ENCODE assay signal across 1 cellular context in genomic region chr19:49497047-49497789, GRCh38.
TF ChIP-seq lines count a peak whose summit lies in the region.

No MANE protein-coding gene starts in this region.

TF ChIP-seq in K562, 482 proteins besides CTCF, POLR2A, EP300 and RAD21 (continued from another document and continues in another):
- TF ChIP-seq YY1 (IDR thresholded peaks at IDR 0.05; ENCODE audit: borderline replicate concordance in 1 of 3, control insufficient read depth in 1 of 3, extremely low read depth in 1 of 3, insufficient read depth in 3 of 3, insufficient read length in 1 of 3, insufficient replicate concordance in 2 of 3, low read depth in 1 of 3, low read length in 2 of 3) (peak in 1 of 3 experiments; percentile 60), HNRNPH1 (optimal IDR thresholded peaks at IDR 0.05; ENCODE audit: low read depth, low read length) (no peak), CBX2 (IDR thresholded peaks at IDR 0.05; ENCODE audit: insufficient read depth, low read length, poor library complexity, severe bottlenecking) (no peak), ZNF41 (CRISPR knock-in tag; conservative IDR thresholded peaks at IDR 0.05) (no peak), ZNF444 (CRISPR knock-in tag; IDR thresholded peaks at IDR 0.05) (no peak), TAF1 (IDR thresholded peaks at IDR 0.05; ENCODE audit: control insufficient read depth, extremely low read depth, insufficient read depth, low read length, severe bottlenecking) (peak; percentile 12), FOS (IDR thresholded peaks at IDR 0.05; ENCODE audit: extremely low read depth, insufficient read length) (no peak), ZNF274 (IDR thresholded peaks at IDR 0.05; ENCODE audit: borderline replicate concordance, low read depth, low read length) (no peak), SPI1 (IDR thresholded peaks at IDR 0.05; ENCODE audit: borderline replicate concordance, low read depth, low read length) (peak; percentile 80), THRA (IDR thresholded peaks at IDR 0.05) (no peak), SAFB (IDR thresholded peaks at IDR 0.05; ENCODE audit: borderline replicate concordance, low read depth, low read length) (no peak), NCOA6 (IDR thresholded peaks at IDR 0.05) (no peak), HCFC1 (IDR thresholded peaks at IDR 0.05; ENCODE audit: low read depth, low read length) (peak; percentile 90), E2F6 (IDR thresholded peaks at IDR 0.05; ENCODE audit: borderline replicate concordance in 1 of 2, extremely low read depth in 1 of 2, insufficient read depth in 1 of 2, insufficient read length in 1 of 2, low read depth in 1 of 2, low read length in 1 of 2, poor library complexity in 1 of 2, severe bottlenecking in 1 of 2) (peak in 1 of 2 experiments; percentile 35), NELFE (IDR thresholded peaks at IDR 0.05; ENCODE audit: insufficient read depth, insufficient read length) (no peak), THRB (CRISPR knock-in tag; conservative IDR thresholded peaks at IDR 0.05) (no peak), ZFP30 (CRISPR knock-in tag; IDR thresholded peaks at IDR 0.05; ENCODE audit: borderline replicate concordance) (no peak), NCOA1 (IDR thresholded peaks at IDR 0.05; ENCODE audit: low read depth) (0 out of 2 replicates have a peak, but pooled peaks have one; percentile 29), ARID2 (IDR thresholded peaks at IDR 0.05) (no peak), HMGN3 (IDR thresholded peaks at IDR 0.05; ENCODE audit: borderline replicate concordance, extremely low read depth, insufficient read length, low read depth, low read length) (no peak), GTF2B (IDR thresholded peaks at IDR 0.05; ENCODE audit: extremely low read depth, insufficient read length) (no peak), SRSF1 (IDR thresholded peaks at IDR 0.05; ENCODE audit: low read depth, low read length) (no peak), PURB (CRISPR knock-in tag; IDR thresholded peaks at IDR 0.05; ENCODE audit: low read depth) (no peak), SIRT6 (IDR thresholded peaks at IDR 0.05; ENCODE audit: low read depth, low read length) (peak; percentile 14), FOXM1 (IDR thresholded peaks at IDR 0.05; ENCODE audit: low read depth) (no peak), FOXM1 (CRISPR knock-in tag; IDR thresholded peaks at IDR 0.05; ENCODE audit: low read depth) (no peak), HEY1 (CRISPR knock-in tag; IDR thresholded peaks at IDR 0.05; ENCODE audit: borderline replicate concordance) (no peak), STAT5B (CRISPR knock-in tag; IDR thresholded peaks at IDR 0.05) (no peak), ZC3H8 (IDR thresholded peaks at IDR 0.05) (no peak), ZNF324 (CRISPR knock-in tag; IDR thresholded peaks at IDR 0.05) (no peak), ZBTB7A (IDR thresholded peaks at IDR 0.05; ENCODE audit: borderline replicate concordance, control insufficient read depth, low read depth, low read length) (no peak), GATAD2A (IDR thresholded peaks at IDR 0.05) (no peak)
- TF ChIP-seq, protein P1, sequence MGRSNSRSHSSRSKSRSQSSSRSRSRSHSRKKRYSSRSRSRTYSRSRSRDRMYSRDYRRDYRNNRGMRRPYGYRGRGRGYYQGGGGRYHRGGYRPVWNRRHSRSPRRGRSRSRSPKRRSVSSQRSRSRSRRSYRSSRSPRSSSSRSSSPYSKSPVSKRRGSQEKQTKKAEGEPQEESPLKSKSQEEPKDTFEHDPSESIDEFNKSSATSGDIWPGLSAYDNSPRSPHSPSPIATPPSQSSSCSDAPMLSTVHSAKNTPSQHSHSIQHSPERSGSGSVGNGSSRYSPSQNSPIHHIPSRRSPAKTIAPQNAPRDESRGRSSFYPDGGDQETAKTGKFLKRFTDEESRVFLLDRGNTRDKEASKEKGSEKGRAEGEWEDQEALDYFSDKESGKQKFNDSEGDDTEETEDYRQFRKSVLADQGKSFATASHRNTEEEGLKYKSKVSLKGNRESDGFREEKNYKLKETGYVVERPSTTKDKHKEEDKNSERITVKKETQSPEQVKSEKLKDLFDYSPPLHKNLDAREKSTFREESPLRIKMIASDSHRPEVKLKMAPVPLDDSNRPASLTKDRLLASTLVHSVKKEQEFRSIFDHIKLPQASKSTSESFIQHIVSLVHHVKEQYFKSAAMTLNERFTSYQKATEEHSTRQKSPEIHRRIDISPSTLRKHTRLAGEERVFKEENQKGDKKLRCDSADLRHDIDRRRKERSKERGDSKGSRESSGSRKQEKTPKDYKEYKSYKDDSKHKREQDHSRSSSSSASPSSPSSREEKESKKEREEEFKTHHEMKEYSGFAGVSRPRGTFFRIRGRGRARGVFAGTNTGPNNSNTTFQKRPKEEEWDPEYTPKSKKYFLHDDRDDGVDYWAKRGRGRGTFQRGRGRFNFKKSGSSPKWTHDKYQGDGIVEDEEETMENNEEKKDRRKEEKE (IDR thresholded peaks at IDR 0.05; ENCODE audit: borderline replicate concordance in 1 of 2, control insufficient read depth in 1 of 2, low read depth in 2 of 2, low read length in 1 of 2): no peak
- TF ChIP-seq, protein P2, sequence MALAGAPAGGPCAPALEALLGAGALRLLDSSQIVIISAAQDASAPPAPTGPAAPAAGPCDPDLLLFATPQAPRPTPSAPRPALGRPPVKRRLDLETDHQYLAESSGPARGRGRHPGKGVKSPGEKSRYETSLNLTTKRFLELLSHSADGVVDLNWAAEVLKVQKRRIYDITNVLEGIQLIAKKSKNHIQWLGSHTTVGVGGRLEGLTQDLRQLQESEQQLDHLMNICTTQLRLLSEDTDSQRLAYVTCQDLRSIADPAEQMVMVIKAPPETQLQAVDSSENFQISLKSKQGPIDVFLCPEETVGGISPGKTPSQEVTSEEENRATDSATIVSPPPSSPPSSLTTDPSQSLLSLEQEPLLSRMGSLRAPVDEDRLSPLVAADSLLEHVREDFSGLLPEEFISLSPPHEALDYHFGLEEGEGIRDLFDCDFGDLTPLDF (CRISPR knock-in tag; IDR thresholded peaks at IDR 0.05): peak; percentile 37; the same call in 1 of the 2 replicates
- TF ChIP-seq, protein P3, sequence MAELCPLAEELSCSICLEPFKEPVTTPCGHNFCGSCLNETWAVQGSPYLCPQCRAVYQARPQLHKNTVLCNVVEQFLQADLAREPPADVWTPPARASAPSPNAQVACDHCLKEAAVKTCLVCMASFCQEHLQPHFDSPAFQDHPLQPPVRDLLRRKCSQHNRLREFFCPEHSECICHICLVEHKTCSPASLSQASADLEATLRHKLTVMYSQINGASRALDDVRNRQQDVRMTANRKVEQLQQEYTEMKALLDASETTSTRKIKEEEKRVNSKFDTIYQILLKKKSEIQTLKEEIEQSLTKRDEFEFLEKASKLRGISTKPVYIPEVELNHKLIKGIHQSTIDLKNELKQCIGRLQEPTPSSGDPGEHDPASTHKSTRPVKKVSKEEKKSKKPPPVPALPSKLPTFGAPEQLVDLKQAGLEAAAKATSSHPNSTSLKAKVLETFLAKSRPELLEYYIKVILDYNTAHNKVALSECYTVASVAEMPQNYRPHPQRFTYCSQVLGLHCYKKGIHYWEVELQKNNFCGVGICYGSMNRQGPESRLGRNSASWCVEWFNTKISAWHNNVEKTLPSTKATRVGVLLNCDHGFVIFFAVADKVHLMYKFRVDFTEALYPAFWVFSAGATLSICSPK (IDR thresholded peaks at IDR 0.05; ENCODE audit: borderline replicate concordance): no peak
- TF ChIP-seq, protein P4, sequence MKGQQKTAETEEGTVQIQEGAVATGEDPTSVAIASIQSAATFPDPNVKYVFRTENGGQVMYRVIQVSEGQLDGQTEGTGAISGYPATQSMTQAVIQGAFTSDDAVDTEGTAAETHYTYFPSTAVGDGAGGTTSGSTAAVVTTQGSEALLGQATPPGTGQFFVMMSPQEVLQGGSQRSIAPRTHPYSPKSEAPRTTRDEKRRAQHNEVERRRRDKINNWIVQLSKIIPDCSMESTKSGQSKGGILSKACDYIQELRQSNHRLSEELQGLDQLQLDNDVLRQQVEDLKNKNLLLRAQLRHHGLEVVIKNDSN (CRISPR knock-in tag; IDR thresholded peaks at IDR 0.05): peak; percentile 61; the same call in 1 of the 2 replicates
- TF ChIP-seq, protein P5, sequence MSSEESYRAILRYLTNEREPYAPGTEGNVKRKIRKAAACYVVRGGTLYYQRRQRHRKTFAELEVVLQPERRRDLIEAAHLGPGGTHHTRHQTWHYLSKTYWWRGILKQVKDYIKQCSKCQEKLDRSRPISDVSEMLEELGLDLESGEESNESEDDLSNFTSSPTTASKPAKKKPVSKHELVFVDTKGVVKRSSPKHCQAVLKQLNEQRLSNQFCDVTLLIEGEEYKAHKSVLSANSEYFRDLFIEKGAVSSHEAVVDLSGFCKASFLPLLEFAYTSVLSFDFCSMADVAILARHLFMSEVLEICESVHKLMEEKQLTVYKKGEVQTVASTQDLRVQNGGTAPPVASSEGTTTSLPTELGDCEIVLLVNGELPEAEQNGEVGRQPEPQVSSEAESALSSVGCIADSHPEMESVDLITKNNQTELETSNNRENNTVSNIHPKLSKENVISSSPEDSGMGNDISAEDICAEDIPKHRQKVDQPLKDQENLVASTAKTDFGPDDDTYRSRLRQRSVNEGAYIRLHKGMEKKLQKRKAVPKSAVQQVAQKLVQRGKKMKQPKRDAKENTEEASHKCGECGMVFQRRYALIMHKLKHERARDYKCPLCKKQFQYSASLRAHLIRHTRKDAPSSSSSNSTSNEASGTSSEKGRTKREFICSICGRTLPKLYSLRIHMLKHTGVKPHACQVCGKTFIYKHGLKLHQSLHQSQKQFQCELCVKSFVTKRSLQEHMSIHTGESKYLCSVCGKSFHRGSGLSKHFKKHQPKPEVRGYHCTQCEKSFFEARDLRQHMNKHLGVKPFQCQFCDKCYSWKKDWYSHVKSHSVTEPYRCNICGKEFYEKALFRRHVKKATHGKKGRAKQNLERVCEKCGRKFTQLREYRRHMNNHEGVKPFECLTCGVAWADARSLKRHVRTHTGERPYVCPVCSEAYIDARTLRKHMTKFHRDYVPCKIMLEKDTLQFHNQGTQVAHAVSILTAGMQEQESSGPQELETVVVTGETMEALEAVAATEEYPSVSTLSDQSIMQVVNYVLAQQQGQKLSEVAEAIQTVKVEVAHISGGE (CRISPR knock-in tag; IDR thresholded peaks at IDR 0.05): peak in 1 of 3 experiments; percentile 11; a peak in 1 of 6 replicates
- TF ChIP-seq, protein P6, sequence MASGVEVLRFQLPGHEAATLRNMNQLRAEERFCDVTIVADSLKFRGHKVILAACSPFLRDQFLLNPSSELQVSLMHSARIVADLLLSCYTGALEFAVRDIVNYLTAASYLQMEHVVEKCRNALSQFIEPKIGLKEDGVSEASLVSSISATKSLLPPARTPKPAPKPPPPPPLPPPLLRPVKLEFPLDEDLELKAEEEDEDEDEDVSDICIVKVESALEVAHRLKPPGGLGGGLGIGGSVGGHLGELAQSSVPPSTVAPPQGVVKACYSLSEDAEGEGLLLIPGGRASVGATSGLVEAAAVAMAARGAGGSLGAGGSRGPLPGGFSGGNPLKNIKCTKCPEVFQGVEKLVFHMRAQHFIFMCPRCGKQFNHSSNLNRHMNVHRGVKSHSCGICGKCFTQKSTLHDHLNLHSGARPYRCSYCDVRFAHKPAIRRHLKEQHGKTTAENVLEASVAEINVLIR (CRISPR knock-in tag; IDR thresholded peaks at IDR 0.05): no peak
- TF ChIP-seq, protein P7, sequence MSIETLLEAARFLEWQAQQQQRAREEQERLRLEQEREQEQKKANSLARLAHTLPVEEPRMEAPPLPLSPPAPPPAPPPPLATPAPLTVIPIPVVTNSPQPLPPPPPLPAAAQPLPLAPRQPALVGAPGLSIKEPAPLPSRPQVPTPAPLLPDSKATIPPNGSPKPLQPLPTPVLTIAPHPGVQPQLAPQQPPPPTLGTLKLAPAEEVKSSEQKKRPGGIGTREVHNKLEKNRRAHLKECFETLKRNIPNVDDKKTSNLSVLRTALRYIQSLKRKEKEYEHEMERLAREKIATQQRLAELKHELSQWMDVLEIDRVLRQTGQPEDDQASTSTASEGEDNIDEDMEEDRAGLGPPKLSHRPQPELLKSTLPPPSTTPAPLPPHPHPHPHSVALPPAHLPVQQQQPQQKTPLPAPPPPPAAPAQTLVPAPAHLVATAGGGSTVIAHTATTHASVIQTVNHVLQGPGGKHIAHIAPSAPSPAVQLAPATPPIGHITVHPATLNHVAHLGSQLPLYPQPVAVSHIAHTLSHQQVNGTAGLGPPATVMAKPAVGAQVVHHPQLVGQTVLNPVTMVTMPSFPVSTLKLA (conservative IDR thresholded peaks at IDR 0.05): peak; percentile 92 to 95
